ENCODE assay signal across 21 cellular contexts in genomic region chr20:44731657-44732056, GRCh38. TPM values are rescaled to one million over a fixed set of nuclear protein-coding genes. Genes with fewer than 3 reads are reported as not detected.
DNase-seq lines count a peak whose midpoint lies in the region; ATAC-seq, FAIRE-seq and TF ChIP-seq lines count a peak whose summit lies in the region.
"Had no signal": no experiment of that assay in that cellular context is flagged by ENCODE, and none has a peak within 500 bp of the region (broad histone marks: within the 10 kb centered on the region; RNA-seq: fewer than 3 reads in every experiment).

No MANE protein-coding gene starts in this region.

- H3K9ac ChIP-seq in neuronal stem cell (ENCODE audit: low read depth, low read length, poor library complexity) = no peak overlapping the region
- H3K9ac ChIP-seq in H9 (ENCODE audit: extremely low read depth, insufficient read length, low read length) = no peak overlapping the region
- H3K9ac ChIP-seq: KMS-11 had no signal

- H4K5ac ChIP-seq in H9 (ENCODE audit: insufficient read length, low read depth, low read length) = no peak overlapping the region

- CTCF ChIA-PET in A549 (lab: Yijun Ruan, JAX) = interaction anchor here (0.7 to 21.9 kb wide), 16 partner anchors 11 to 518 kb away, joined by 3 to 525 read pairs (median 6); partner anchors contain the start of gene CCN5
- CTCF ChIA-PET in activated naive CD4-positive, alpha-beta T cell treated with anti-CD3 and anti-CD28 coated beads, Interleukin-2, amount 10 ng/mL, durations not matched to agents 7 days and 5 days (lab: Charles Lee) = interaction anchor here (1.1 to 7.5 kb wide), 6 partner anchors 15 to 516 kb away, joined by 3 to 98 read pairs (median 4); no protein-coding TSS in a partner anchor

- no peak for TF ChIP-seq CTCF in A549 (IDR thresholded peaks at IDR 0.05)
- no peak for TF ChIP-seq CTCF in dorsolateral prefrontal cortex (IDR thresholded peaks at IDR 0.05 in 54 of 56, conservative IDR thresholded peaks at IDR 0.05 in 2 of 56; ENCODE audit: low read depth in 1 of 56, partially characterized antibody in 56 of 56)
- TF ChIP-seq CTCF in H9 (conservative IDR thresholded peaks at IDR 0.05) = no peak

- H3K27ac ChIP-seq in A549 = peak overlapping the region; percentile 96 to 98
- H3K27ac ChIP-seq in dorsolateral prefrontal cortex = peak overlapping the region in 32 of 59 donors; percentile 13 to 87 (median 48)
- H3K27ac ChIP-seq in neuronal stem cell (replicated peaks; ENCODE audit: low read length) = no peak overlapping the region
- H3K27ac ChIP-seq in H9 (ENCODE audit: insufficient read length, low read depth, low read length) = no peak overlapping the region
- H3K27ac ChIP-seq: body of pancreas, KMS-11 had no signal

- intact Hi-C loops in dorsolateral prefrontal cortex (cut with DNase I) = loop anchor here in 1 of 2 donors (5.0 kb wide), 1 partner anchor 199 kb away; no protein-coding TSS in a partner anchor

- no peaks in the 10 kb centered on the region; a peak in 1 of 7 replicates for H3K36me3 Mint-ChIP-seq in H9 (ENCODE audit: insufficient read depth in 1 of 3, low read depth in 3 of 3)
- peaks cover 5% of the 10 kb centered on the region for H3K36me3 Mint-ChIP-seq in activated naive CD4-positive, alpha-beta T cell treated with anti-CD3 and anti-CD28 coated beads, Interleukin-2, amount 10 ng/mL, durations not matched to agents 7 days and 5 days
- H3K36me3 Mint-ChIP-seq: activated naive CD8-positive, alpha-beta T cell had no signal

- H3K23me2 ChIP-seq in H9 (ENCODE audit: insufficient read length, low read depth, low read length, poor library complexity, severe bottlenecking) = no peaks in the 10 kb centered on the region

- no peak overlapping the region; a peak in 1 of 5 replicates for H3K4me3 Mint-ChIP-seq in H9
- no peak overlapping the region for H3K4me3 Mint-ChIP-seq in activated naive CD4-positive, alpha-beta T cell treated with anti-CD3 and anti-CD28 coated beads, Interleukin-2, amount 10 ng/mL, durations not matched to agents 7 days and 5 days
- H3K4me3 Mint-ChIP-seq: activated CD4-positive, alpha-beta T cell treated with anti-CD3 and anti-CD28 coated beads for 36 hours; activated naive CD8-positive, alpha-beta T cell; activated T-helper 1 cell treated with anti-CD3 and anti-CD28 coated beads, Interleukin-12 subunit alpha, Interleukin-12 subunit beta, Interleukin-2, Interleukin-4 antibody, amounts not matched to agents 30 ng/mL and 10 ng/mL and 1 ng/mL, durations not matched to agents 14 hours and 24 hours and 36 hours had no signal

- H2BK15ac ChIP-seq in neuronal stem cell (ENCODE audit: low read length) (peak overlapping the region; percentile 65), H9 (ENCODE audit: low read depth, low read length) (no peak overlapping the region)

- DNase-seq in A549 (ENCODE audit: low read depth in 1 of 2, low spot score in 1 of 2) (no peak), dorsolateral prefrontal cortex (no peak), neuronal stem cell (ENCODE audit: low spot score) (no peak), H9 (no peak)
- no peak for DNase-seq in activated naive CD4-positive, alpha-beta T cell treated with anti-CD3 and anti-CD28 coated beads, Interleukin-2, amount 10 ng/mL, durations not matched to agents 7 days and 5 days
- DNase-seq: activated CD4-positive, alpha-beta T cell treated with anti-CD3 and anti-CD28 coated beads for 36 hours; body of pancreas; DND-41; hippocampal formation; NCI-H1048; NCI-H526 treated with DMSO at 0.1 percent for 48 hours; T-helper 1 cell had no signal

- no peak overlapping the region for H3K27ac Mint-ChIP-seq in H9
- H3K27ac Mint-ChIP-seq in activated naive CD4-positive, alpha-beta T cell treated with anti-CD3 and anti-CD28 coated beads, Interleukin-2, amount 10 ng/mL, durations not matched to agents 7 days and 5 days = no peak overlapping the region
- H3K27ac Mint-ChIP-seq: activated CD4-positive, alpha-beta T cell treated with anti-CD3 and anti-CD28 coated beads for 36 hours; activated naive CD8-positive, alpha-beta T cell; activated T-helper 1 cell treated with anti-CD3 and anti-CD28 coated beads, Interleukin-12 subunit alpha, Interleukin-12 subunit beta, Interleukin-2, Interleukin-4 antibody, amounts not matched to agents 30 ng/mL and 10 ng/mL and 1 ng/mL, durations not matched to agents 14 hours and 24 hours and 36 hours had no signal

- H3K27me3 ChIP-seq in dorsolateral prefrontal cortex = no peaks in the 10 kb centered on the region
- H3K27me3 ChIP-seq in neuronal stem cell (ENCODE audit: control insufficient read depth in 3 of 3, insufficient read depth in 3 of 3, low read depth in 1 of 3, low read length in 3 of 3) = no peaks in the 10 kb centered on the region
- H3K27me3 ChIP-seq in H9 (ENCODE audit: insufficient read depth, low read length) = no peaks in the 10 kb centered on the region
- H3K27me3 ChIP-seq: body of pancreas had no signal

- POLR2A ChIA-PET in A549 (lab: Yijun Ruan, JAX) = interaction anchor here (0.6 to 1.2 kb wide), 3 partner anchors 11 to 48 kb away, joined by 3 to 4 read pairs (median 3); no protein-coding TSS in a partner anchor

- H3K4me1 ChIP-seq in A549 (peaks cover 82% of the 10 kb centered on the region), neuronal stem cell (ENCODE audit: control insufficient read depth in 2 of 2, insufficient read depth in 1 of 2, low read depth in 1 of 2, low read length in 2 of 2) (peaks cover 2 to 5% of the 10 kb centered on the region in 2 donors), H9 (ENCODE audit: insufficient read depth, low read length) (no peaks in the 10 kb centered on the region; the same call in 1 of the 2 replicates)
- H3K4me1 ChIP-seq: body of pancreas had no signal

- peak overlapping the region; percentile 85 for H2AK5ac ChIP-seq in neuronal stem cell (ENCODE audit: low read depth, low read length)
- H2AK5ac ChIP-seq in H9 (ENCODE audit: insufficient read length, low read length) = no peak overlapping the region

- H2BK20ac ChIP-seq in H9 (ENCODE audit: low read depth, low read length, poor library complexity, severe bottlenecking) = no peak overlapping the region

- no peak for TF ChIP-seq EP300 in A549 (IDR thresholded peaks at IDR 0.05)
- peak; percentile 19; the same call in 1 of the 2 replicates for TF ChIP-seq EP300 in Ishikawa (IDR thresholded peaks at IDR 0.05; ENCODE audit: borderline replicate concordance)

- H4K91ac ChIP-seq in neuronal stem cell (ENCODE audit: low read depth, low read length, poor library complexity) (no peak overlapping the region), H9 (ENCODE audit: insufficient read length, low read depth, low read length) (no peak overlapping the region)

- H3T11ph ChIP-seq in H9 (ENCODE audit: low read length) = no peak overlapping the region

- H3K56ac ChIP-seq in H9 (ENCODE audit: insufficient read length, low read depth, low read length) = no peak overlapping the region

- no peak for FAIRE-seq in A549 (lab: Jason Lieb, UNC)
- FAIRE-seq: colon, H1 had no signal

- no peak for TF ChIP-seq POLR2A in A549 (IDR thresholded peaks at IDR 0.05; ENCODE audit: low read length)

- no peak overlapping the region for H3K14ac ChIP-seq in neuronal stem cell (ENCODE audit: low read length)
- no peak overlapping the region; the same call in 1 of the 2 replicates for H3K14ac ChIP-seq in H9 (ENCODE audit: insufficient read depth, low read length)

- peaks cover 35 to 49% of the 10 kb centered on the region in 2 experiments for H3K4me1 Mint-ChIP-seq in H9
- H3K4me1 Mint-ChIP-seq in activated naive CD4-positive, alpha-beta T cell treated with anti-CD3 and anti-CD28 coated beads, Interleukin-2, amount 10 ng/mL, durations not matched to agents 7 days and 5 days = peaks cover 26% of the 10 kb centered on the region

- no peak overlapping the region for H2BK5ac ChIP-seq in neuronal stem cell (ENCODE audit: low read length)
- no peak overlapping the region for H2BK5ac ChIP-seq in H9 (ENCODE audit: insufficient read length, low read length)

- H4K8ac ChIP-seq in neuronal stem cell (ENCODE audit: low read depth, low read length) (no peak overlapping the region), H9 (replicated peaks; ENCODE audit: insufficient read length, low read depth, low read length) (no peak overlapping the region)

- H3K36me3 ChIP-seq in neuronal stem cell (replicated peaks in 1 of 2; ENCODE audit: control insufficient read depth in 2 of 2, insufficient read depth in 2 of 2, low read length in 2 of 2) = no peaks in the 10 kb centered on the region

- H3K27me3 Mint-ChIP-seq in H9 (ENCODE audit: low read depth) = no peaks in the 10 kb centered on the region
- peaks cover 6% of the 10 kb centered on the region for H3K27me3 Mint-ChIP-seq in activated naive CD4-positive, alpha-beta T cell treated with anti-CD3 and anti-CD28 coated beads, Interleukin-2, amount 10 ng/mL, durations not matched to agents 7 days and 5 days
- H3K27me3 Mint-ChIP-seq: activated CD4-positive, alpha-beta T cell treated with anti-CD3 and anti-CD28 coated beads for 36 hours; activated naive CD8-positive, alpha-beta T cell had no signal

- no peaks in the 10 kb centered on the region for H3K79me2 ChIP-seq in H9 (ENCODE audit: insufficient read depth, low read length)

- no peak overlapping the region for H2AFZ ChIP-seq in neuronal stem cell (ENCODE audit: low read length)
- no peak overlapping the region for H2AFZ ChIP-seq in H9 (ENCODE audit: low read length)

- H3K23ac ChIP-seq in neuronal stem cell (ENCODE audit: low read depth, low read length, poor library complexity) (no peak overlapping the region), H9 (ENCODE audit: insufficient read length, low read depth, low read length) (no peak overlapping the region)

- H2BK120ac ChIP-seq in neuronal stem cell (ENCODE audit: low read depth, low read length) (peak overlapping the region; percentile 53), H9 (ENCODE audit: low read depth, low read length, poor library complexity, severe bottlenecking) (no peak overlapping the region)

- peak overlapping the region; percentile 47 for H3K4me2 ChIP-seq in A549
- no peak overlapping the region for H3K4me2 ChIP-seq in neuronal stem cell (ENCODE audit: insufficient read depth, low read length, poor library complexity, severe bottlenecking)
- no peak overlapping the region for H3K4me2 ChIP-seq in H9 (ENCODE audit: insufficient read depth, insufficient read length, low read length)
- H3K4me2 ChIP-seq: KMS-11 had no signal

- H3K9me3 Mint-ChIP-seq in H9 = no peaks in the 10 kb centered on the region; a peak in 1 of 5 replicates
- peaks cover 4% of the 10 kb centered on the region for H3K9me3 Mint-ChIP-seq in activated naive CD4-positive, alpha-beta T cell treated with anti-CD3 and anti-CD28 coated beads, Interleukin-2, amount 10 ng/mL, durations not matched to agents 7 days and 5 days

- H4K20me1 ChIP-seq in H9 (ENCODE audit: control insufficient read depth, insufficient read depth, insufficient read length) = no peaks in the 10 kb centered on the region

- H3K4ac ChIP-seq in neuronal stem cell (ENCODE audit: low read length) (no peak overlapping the region), H9 (ENCODE audit: low read depth, low read length) (no peak overlapping the region)

- ATAC-seq in A549 = no peak
- ATAC-seq in HG03565 (IDR thresholded peaks at IDR 0.05; ENCODE audit: unreplicated experiment) = no peak
- no peak for ATAC-seq in GM21786 (IDR thresholded peaks at IDR 0.05; ENCODE audit: unreplicated experiment)
- ATAC-seq: body of pancreas had no signal

- H2BK12ac ChIP-seq in neuronal stem cell (ENCODE audit: low read length) = no peak overlapping the region
- no peak overlapping the region for H2BK12ac ChIP-seq in H9 (ENCODE audit: insufficient read length, low read depth, low read length)

- H3K79me1 ChIP-seq in neuronal stem cell (ENCODE audit: low read depth, low read length) (no peaks in the 10 kb centered on the region), H9 (ENCODE audit: insufficient read depth, low read depth, low read length, poor library complexity, severe bottlenecking) (no peaks in the 10 kb centered on the region)

- WGBS in A549 (ENCODE audit: missing lambda C conversion rate) = 53% methylated on average over 8 of the region's 8 CpGs
- no CpG with 5 or more reads among the region's 8 CpGs for WGBS in neuronal stem cell (ENCODE audit: extremely low coverage in 2 of 2, insufficient read length in 2 of 2, insufficient replicate concordance in 1 of 2), 2 donors
- whole genome bisulfite sequencing in H9 (ENCODE audit: extremely low coverage, insufficient read length, low lambda C conversion rate) = no CpG with 5 or more reads among the region's 8 CpGs

- H3K4me3 ChIP-seq in A549 (no peak overlapping the region), dorsolateral prefrontal cortex (no peak overlapping the region), neuronal stem cell (ENCODE audit: low read length in 2 of 2) (no peak overlapping the region)
- H3K4me3 ChIP-seq: body of pancreas, lung had no signal

- H3K9me3 ChIP-seq in A549 (no peaks in the 10 kb centered on the region), neuronal stem cell (replicated peaks in 1 of 2; ENCODE audit: control insufficient read depth in 2 of 2, insufficient read depth in 1 of 2, low read depth in 1 of 2, low read length in 2 of 2) (no peaks in the 10 kb centered on the region), H9 (ENCODE audit: control insufficient read depth, low read depth, low read length) (no peaks in the 10 kb centered on the region)
- H3K9me3 ChIP-seq: body of pancreas had no signal

- TF ChIP-seq RAD21 in A549 (conservative IDR thresholded peaks at IDR 0.05 in 1 of 2, IDR thresholded peaks at IDR 0.05 in 1 of 2) (no peak; a peak in 1 of 5 replicates), Ishikawa (IDR thresholded peaks at IDR 0.05; ENCODE audit: low read depth) (no peak)

- no peak overlapping the region for H3K18ac ChIP-seq in neuronal stem cell (ENCODE audit: low read length)
- H3K18ac ChIP-seq in H9 (ENCODE audit: insufficient read length, low read depth, low read length) = no peak overlapping the region

RNA-seq across cellular contexts. Expression of gene KCNK15, which starts 14.0 kb away (rescaled TPM):
- 0.33 and 0.49 TPM in 2 replicates for polyA plus RNA-seq in A549 (2011; rRNA removed)
- 0.73 and 1.3 TPM in 2 replicates for polyA plus RNA-seq in A549 (2012; cell fraction: cytosol; rRNA removed)
- polyA plus RNA-seq in A549 (2012; cell fraction: nucleus; rRNA removed) = 0.76 and 0.90 TPM in 2 replicates
- polyA plus RNA-seq in A549 (2017; fragmentation: RNase III; extraction: RNeasy Plus Mini Kit Qiagen cat#74134 plus additional on column Dnase treatment) = 0.41 to 0.67 TPM (median 0.43 TPM) in 3 replicates
- 0.58 and 0.66 TPM in 2 replicates for polyA minus RNA-seq in A549 (2011; rRNA and poly(A)+ RNA removed)
- 1 to 10 TPM in 5 of 120 experiments, under 1 TPM in 98, not detected in 17; 0.17 to 1.8 (median 0.44) TPM for total RNA-seq in dorsolateral prefrontal cortex
- 0.08 TPM for polyA plus RNA-seq in neuronal stem cell (2013, experiment 1 of 2)
- 0.04 TPM for polyA plus RNA-seq in neuronal stem cell (2013, experiment 2 of 2)
- 0.33 and 0.39 TPM in 2 replicates for total RNA-seq in H9 (2021)

RNA-seq across cellular contexts. Expression of gene CCN5, which starts 16.5 kb away (rescaled TPM):
- polyA plus RNA-seq in A549 (2011; rRNA removed) (9.9 and 10.1 TPM in 2 replicates), A549 (2017; fragmentation: RNase III; extraction: RNeasy Plus Mini Kit Qiagen cat#74134 plus additional on column Dnase treatment) (11.1 to 13.9 TPM (median 12.3 TPM) in 3 replicates)
- polyA plus RNA-seq in A549 (2012; cell fraction: cytosol; rRNA removed) = 32.0 and 52.5 TPM in 2 replicates
- 59.4 and 69.8 TPM in 2 replicates for polyA plus RNA-seq in A549 (2012; cell fraction: nucleus; rRNA removed)
- 4.5 and 6.9 TPM in 2 replicates for polyA minus RNA-seq in A549 (2011; rRNA and poly(A)+ RNA removed)
- total RNA-seq in dorsolateral prefrontal cortex (1 to 10 TPM in 81 of 120 experiments, under 1 TPM in 37, not detected in 2; 0.28 to 7.0 (median 1.4) TPM), H9 (2021) (not detected in 2 replicates)
- not detected for polyA plus RNA-seq in neuronal stem cell (2013, experiment 1 of 2)
- polyA plus RNA-seq in neuronal stem cell (2013, experiment 2 of 2) = not detected
- total RNA-seq: activated CD4-positive, alpha-beta T cell treated with anti-CD3 and anti-CD28 coated beads for 36 hours; activated T-helper 1 cell treated with anti-CD3 and anti-CD28 coated beads, Interleukin-12 subunit alpha, Interleukin-12 subunit beta, Interleukin-2, Interleukin-4 antibody, amounts not matched to agents 30 ng/mL and 10 ng/mL and 1 ng/mL, durations not matched to agents 14 hours and 24 hours and 36 hours; H1 had no signal
- polyA plus RNA-seq: H1 had no signal

Comparison
In these comparisons a context has a peak if more than half of its experiments do, and no peak if none do; other contexts are left out.
1. H3K27ac ChIP-seq: peak in A549 (2 of 2) and dorsolateral prefrontal cortex (32 of 59); none in neuronal stem cell (single experiment) and H9 (single experiment).